1 cellular context compared by ENCODE assay signal in genomic region chr1:204320413-204320812, GRCh38.
TF ChIP-seq lines count a peak whose summit lies in the region.

No MANE protein-coding gene starts in this region.

TF ChIP-seq in K562, 482 proteins besides CTCF, POLR2A, EP300 and RAD21 (continued from another document and continues in another):
- no peak for TF ChIP-seq ATF2 (CRISPR knock-in tag; IDR thresholded peaks at IDR 0.05)
- TF ChIP-seq HDAC6 (IDR thresholded peaks at IDR 0.05; ENCODE audit: low read depth, low read length), result no peak
- no peak for TF ChIP-seq E2F1 (CRISPR knock-in tag; IDR thresholded peaks at IDR 0.05)
- TF ChIP-seq, protein P1, sequence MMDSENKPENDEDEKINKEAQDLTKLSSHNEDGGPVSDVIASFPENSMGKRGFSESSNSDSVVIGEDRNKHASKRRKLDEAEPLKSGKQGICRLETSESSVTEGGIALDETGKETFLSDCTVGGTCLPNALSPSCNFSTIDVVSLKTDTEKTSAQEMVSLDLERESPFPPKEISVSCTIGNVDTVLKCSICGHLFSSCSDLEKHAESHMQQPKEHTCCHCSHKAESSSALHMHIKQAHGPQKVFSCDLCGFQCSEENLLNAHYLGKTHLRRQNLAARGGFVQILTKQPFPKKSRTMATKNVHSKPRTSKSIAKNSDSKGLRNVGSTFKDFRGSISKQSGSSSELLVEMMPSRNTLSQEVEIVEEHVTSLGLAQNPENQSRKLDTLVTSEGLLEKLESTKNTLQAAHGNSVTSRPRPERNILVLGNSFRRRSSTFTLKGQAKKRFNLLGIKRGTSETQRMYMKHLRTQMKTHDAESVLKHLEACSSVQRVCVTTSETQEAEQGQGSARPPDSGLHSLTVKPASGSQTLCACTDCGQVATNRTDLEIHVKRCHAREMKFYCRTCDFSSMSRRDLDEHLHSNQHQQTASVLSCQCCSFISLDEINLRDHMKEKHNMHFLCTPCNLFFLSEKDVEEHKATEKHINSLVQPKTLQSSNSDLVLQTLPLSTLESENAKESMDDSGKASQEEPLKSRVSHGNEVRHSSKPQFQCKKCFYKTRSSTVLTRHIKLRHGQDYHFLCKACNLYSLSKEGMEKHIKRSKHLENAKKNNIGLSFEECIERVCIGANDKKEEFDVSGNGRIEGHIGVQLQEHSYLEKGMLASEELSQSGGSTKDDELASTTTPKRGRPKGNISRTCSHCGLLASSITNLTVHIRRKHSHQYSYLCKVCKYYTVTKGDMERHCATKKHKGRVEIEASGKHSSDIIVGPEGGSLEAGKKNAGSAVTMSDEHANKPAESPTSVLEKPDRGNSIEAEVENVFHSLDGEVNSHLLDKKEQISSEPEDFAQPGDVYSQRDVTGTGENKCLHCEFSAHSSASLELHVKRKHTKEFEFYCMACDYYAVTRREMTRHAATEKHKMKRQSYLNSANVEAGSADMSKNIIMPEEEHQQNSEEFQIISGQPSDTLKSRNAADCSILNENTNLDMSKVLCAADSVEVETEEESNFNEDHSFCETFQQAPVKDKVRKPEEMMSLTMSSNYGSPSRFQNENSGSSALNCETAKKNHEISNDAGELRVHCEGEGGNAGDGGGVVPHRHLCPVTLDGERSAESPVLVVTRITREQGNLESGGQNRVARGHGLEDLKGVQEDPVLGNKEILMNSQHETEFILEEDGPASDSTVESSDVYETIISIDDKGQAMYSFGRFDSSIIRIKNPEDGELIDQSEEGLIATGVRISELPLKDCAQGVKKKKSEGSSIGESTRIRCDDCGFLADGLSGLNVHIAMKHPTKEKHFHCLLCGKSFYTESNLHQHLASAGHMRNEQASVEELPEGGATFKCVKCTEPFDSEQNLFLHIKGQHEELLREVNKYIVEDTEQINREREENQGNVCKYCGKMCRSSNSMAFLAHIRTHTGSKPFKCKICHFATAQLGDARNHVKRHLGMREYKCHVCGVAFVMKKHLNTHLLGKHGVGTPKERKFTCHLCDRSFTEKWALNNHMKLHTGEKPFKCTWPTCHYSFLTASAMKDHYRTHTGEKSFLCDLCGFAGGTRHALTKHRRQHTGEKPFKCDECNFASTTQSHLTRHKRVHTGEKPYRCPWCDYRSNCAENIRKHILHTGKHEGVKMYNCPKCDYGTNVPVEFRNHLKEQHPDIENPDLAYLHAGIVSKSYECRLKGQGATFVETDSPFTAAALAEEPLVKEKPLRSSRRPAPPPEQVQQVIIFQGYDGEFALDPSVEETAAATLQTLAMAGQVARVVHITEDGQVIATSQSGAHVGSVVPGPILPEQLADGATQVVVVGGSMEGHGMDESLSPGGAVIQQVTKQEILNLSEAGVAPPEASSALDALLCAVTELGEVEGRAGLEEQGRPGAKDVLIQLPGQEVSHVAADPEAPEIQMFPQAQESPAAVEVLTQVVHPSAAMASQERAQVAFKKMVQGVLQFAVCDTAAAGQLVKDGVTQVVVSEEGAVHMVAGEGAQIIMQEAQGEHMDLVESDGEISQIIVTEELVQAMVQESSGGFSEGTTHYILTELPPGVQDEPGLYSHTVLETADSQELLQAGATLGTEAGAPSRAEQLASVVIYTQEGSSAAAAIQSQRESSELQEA (IDR thresholded peaks at IDR 0.05; ENCODE audit: low read depth), result no peak
- TF ChIP-seq, protein P2, sequence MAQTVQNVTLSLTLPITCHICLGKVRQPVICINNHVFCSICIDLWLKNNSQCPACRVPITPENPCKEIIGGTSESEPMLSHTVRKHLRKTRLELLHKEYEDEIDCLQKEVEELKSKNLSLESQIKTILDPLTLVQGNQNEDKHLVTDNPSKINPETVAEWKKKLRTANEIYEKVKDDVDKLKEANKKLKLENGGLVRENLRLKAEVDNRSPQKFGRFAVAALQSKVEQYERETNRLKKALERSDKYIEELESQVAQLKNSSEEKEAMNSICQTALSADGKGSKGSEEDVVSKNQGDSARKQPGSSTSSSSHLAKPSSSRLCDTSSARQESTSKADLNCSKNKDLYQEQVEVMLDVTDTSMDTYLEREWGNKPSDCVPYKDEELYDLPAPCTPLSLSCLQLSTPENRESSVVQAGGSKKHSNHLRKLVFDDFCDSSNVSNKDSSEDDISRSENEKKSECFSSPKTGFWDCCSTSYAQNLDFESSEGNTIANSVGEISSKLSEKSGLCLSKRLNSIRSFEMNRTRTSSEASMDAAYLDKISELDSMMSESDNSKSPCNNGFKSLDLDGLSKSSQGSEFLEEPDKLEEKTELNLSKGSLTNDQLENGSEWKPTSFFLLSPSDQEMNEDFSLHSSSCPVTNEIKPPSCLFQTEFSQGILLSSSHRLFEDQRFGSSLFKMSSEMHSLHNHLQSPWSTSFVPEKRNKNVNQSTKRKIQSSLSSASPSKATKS (CRISPR knock-in tag; IDR thresholded peaks at IDR 0.05), result no peak
- no peak for TF ChIP-seq PCBP2 (IDR thresholded peaks at IDR 0.05; ENCODE audit: low read depth, low read length, poor library complexity, severe bottlenecking)
- TF ChIP-seq EHMT2 (IDR thresholded peaks at IDR 0.05), result no peak
- no peak for TF ChIP-seq BACH1 (tag; IDR thresholded peaks at IDR 0.05)
- TF ChIP-seq, protein P3, sequence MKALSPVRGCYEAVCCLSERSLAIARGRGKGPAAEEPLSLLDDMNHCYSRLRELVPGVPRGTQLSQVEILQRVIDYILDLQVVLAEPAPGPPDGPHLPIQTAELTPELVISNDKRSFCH (CRISPR knock-in tag; IDR thresholded peaks at IDR 0.05), result no peak
- TF ChIP-seq, protein P3 (tag; IDR thresholded peaks at IDR 0.05), result no peak
- peak in 1 of 2 experiments; percentile 64; a peak in 1 of 4 replicates for TF ChIP-seq MAZ (CRISPR knock-in tag; conservative IDR thresholded peaks at IDR 0.05 in 1 of 2, IDR thresholded peaks at IDR 0.05 in 1 of 2)
- TF ChIP-seq, protein P4, sequence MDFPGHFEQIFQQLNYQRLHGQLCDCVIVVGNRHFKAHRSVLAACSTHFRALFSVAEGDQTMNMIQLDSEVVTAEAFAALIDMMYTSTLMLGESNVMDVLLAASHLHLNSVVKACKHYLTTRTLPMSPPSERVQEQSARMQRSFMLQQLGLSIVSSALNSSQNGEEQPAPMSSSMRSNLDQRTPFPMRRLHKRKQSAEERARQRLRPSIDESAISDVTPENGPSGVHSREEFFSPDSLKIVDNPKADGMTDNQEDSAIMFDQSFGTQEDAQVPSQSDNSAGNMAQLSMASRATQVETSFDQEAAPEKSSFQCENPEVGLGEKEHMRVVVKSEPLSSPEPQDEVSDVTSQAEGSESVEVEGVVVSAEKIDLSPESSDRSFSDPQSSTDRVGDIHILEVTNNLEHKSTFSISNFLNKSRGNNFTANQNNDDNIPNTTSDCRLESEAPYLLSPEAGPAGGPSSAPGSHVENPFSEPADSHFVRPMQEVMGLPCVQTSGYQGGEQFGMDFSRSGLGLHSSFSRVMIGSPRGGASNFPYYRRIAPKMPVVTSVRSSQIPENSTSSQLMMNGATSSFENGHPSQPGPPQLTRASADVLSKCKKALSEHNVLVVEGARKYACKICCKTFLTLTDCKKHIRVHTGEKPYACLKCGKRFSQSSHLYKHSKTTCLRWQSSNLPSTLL (IDR thresholded peaks at IDR 0.05), result no peak
- TF ChIP-seq SLC30A9 (CRISPR knock-in tag; IDR thresholded peaks at IDR 0.05), result no peak
- TF ChIP-seq, protein P5, sequence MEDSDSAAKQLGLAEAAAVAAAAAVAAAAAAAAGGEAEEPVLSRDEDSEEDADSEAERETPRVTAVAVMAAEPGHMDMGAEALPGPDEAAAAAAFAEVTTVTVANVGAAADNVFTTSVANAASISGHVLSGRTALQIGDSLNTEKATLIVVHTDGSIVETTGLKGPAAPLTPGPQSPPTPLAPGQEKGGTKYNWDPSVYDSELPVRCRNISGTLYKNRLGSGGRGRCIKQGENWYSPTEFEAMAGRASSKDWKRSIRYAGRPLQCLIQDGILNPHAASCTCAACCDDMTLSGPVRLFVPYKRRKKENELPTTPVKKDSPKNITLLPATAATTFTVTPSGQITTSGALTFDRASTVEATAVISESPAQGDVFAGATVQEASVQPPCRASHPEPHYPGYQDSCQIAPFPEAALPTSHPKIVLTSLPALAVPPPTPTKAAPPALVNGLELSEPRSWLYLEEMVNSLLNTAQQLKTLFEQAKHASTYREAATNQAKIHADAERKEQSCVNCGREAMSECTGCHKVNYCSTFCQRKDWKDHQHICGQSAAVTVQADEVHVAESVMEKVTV (CRISPR knock-in tag; IDR thresholded peaks at IDR 0.05), result no peak
- TF ChIP-seq ZNF668 (CRISPR knock-in tag; IDR thresholded peaks at IDR 0.05), result no peak; the same call in 1 of the 2 replicates
- TF ChIP-seq, protein P6, sequence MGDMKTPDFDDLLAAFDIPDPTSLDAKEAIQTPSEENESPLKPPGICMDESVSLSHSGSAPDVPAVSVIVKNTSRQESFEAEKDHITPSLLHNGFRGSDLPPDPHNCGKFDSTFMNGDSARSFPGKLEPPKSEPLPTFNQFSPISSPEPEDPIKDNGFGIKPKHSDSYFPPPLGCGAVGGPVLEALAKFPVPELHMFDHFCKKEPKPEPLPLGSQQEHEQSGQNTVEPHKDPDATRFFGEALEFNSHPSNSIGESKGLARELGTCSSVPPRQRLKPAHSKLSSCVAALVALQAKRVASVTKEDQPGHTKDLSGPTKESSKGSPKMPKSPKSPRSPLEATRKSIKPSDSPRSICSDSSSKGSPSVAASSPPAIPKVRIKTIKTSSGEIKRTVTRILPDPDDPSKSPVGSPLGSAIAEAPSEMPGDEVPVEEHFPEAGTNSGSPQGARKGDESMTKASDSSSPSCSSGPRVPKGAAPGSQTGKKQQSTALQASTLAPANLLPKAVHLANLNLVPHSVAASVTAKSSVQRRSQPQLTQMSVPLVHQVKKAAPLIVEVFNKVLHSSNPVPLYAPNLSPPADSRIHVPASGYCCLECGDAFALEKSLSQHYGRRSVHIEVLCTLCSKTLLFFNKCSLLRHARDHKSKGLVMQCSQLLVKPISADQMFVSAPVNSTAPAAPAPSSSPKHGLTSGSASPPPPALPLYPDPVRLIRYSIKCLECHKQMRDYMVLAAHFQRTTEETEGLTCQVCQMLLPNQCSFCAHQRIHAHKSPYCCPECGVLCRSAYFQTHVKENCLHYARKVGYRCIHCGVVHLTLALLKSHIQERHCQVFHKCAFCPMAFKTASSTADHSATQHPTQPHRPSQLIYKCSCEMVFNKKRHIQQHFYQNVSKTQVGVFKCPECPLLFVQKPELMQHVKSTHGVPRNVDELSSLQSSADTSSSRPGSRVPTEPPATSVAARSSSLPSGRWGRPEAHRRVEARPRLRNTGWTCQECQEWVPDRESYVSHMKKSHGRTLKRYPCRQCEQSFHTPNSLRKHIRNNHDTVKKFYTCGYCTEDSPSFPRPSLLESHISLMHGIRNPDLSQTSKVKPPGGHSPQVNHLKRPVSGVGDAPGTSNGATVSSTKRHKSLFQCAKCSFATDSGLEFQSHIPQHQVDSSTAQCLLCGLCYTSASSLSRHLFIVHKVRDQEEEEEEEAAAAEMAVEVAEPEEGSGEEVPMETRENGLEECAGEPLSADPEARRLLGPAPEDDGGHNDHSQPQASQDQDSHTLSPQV (IDR thresholded peaks at IDR 0.05), result peak; percentile 81
- no peak for TF ChIP-seq FIP1L1 (IDR thresholded peaks at IDR 0.05; ENCODE audit: low read depth, low read length, poor library complexity, severe bottlenecking)
- TF ChIP-seq SIN3B (IDR thresholded peaks at IDR 0.05; ENCODE audit: low read depth), result no peak
- peak; percentile 50 for TF ChIP-seq USF1 (CRISPR knock-in tag; IDR thresholded peaks at IDR 0.05)
- peak; percentile 47; the same call in 1 of the 2 replicates for TF ChIP-seq SMAD4 (CRISPR knock-in tag; conservative IDR thresholded peaks at IDR 0.05)
- peak; percentile 60 for TF ChIP-seq FOSL1 (tag; conservative IDR thresholded peaks at IDR 0.05)
- TF ChIP-seq IRF9 (tag; IDR thresholded peaks at IDR 0.05), result no peak
- TF ChIP-seq ZC3H8 (IDR thresholded peaks at IDR 0.05), result no peak
- TF ChIP-seq ZNF124 (CRISPR knock-in tag; IDR thresholded peaks at IDR 0.05), result peak; percentile 30; the same call in 1 of the 2 replicates
- no peak for TF ChIP-seq MXI1 (IDR thresholded peaks at IDR 0.05; ENCODE audit: low read depth, low read length)
- TF ChIP-seq, protein P7, sequence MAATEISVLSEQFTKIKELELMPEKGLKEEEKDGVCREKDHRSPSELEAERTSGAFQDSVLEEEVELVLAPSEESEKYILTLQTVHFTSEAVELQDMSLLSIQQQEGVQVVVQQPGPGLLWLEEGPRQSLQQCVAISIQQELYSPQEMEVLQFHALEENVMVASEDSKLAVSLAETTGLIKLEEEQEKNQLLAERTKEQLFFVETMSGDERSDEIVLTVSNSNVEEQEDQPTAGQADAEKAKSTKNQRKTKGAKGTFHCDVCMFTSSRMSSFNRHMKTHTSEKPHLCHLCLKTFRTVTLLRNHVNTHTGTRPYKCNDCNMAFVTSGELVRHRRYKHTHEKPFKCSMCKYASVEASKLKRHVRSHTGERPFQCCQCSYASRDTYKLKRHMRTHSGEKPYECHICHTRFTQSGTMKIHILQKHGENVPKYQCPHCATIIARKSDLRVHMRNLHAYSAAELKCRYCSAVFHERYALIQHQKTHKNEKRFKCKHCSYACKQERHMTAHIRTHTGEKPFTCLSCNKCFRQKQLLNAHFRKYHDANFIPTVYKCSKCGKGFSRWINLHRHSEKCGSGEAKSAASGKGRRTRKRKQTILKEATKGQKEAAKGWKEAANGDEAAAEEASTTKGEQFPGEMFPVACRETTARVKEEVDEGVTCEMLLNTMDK (IDR thresholded peaks at IDR 0.05; ENCODE audit: borderline replicate concordance, insufficient read depth, low read depth, low read length, poor library complexity, severe bottlenecking), result no peak
- TF ChIP-seq TRIM24 (IDR thresholded peaks at IDR 0.05), result peak in 1 of 2 experiments; percentile 52; a peak in 2 of 4 replicates
